20 cellular contexts compared by ENCODE assay signal in genomic region chrX:150763810-150764209, GRCh38.
DNase-seq lines count a peak whose midpoint lies in the region; ATAC-seq and TF ChIP-seq lines count a peak whose summit lies in the region.
"Had no signal": no experiment of that assay in that cellular context is flagged by ENCODE, and none has a peak within 500 bp of the region (broad histone marks: within the 10 kb centered on the region; RNA-seq: fewer than 3 reads in every experiment).

No MANE protein-coding gene starts in this region.

- H3K36me3 ChIP-seq in neural progenitor cell = no peaks in the 10 kb centered on the region

- no peaks in the 10 kb centered on the region for H3K27me3 Mint-ChIP-seq in activated naive CD8-positive, alpha-beta T cell
- no peaks in the 10 kb centered on the region for H3K27me3 Mint-ChIP-seq in activated naive CD8-positive, alpha-beta T cell treated with anti-CD3 and anti-CD28 coated beads, Interleukin-2, amount 50 U/mL, for 24 hours
- H3K27me3 Mint-ChIP-seq in neural progenitor cell (ENCODE audit: insufficient read depth, low read depth) = no peaks in the 10 kb centered on the region
- H3K27me3 Mint-ChIP-seq in CD4-positive, alpha-beta T cell = no peaks in the 10 kb centered on the region
- H3K27me3 Mint-ChIP-seq: B cell; CD4-positive, CD25-positive, alpha-beta regulatory T cell had no signal

- H4K20me1 ChIP-seq in neural progenitor cell (ENCODE audit: low read depth) = no peaks in the 10 kb centered on the region

- no peaks in the 10 kb centered on the region for H3K79me2 ChIP-seq in neural progenitor cell (ENCODE audit: low read depth)

- H2AFZ ChIP-seq in neural progenitor cell (replicated peaks) = no peak overlapping the region

- H3K9me3 ChIP-seq in neural progenitor cell (ENCODE audit: low read depth) = no peaks in the 10 kb centered on the region
- no peaks in the 10 kb centered on the region for H3K9me3 ChIP-seq in CD4-positive, alpha-beta T cell (ENCODE audit: control insufficient read depth, low read length)
- H3K9me3 ChIP-seq: Caco-2 had no signal

- no peaks in the 10 kb centered on the region for H3K9me3 Mint-ChIP-seq in activated naive CD8-positive, alpha-beta T cell (ENCODE audit: low read depth)
- no peaks in the 10 kb centered on the region for H3K9me3 Mint-ChIP-seq in activated naive CD8-positive, alpha-beta T cell treated with anti-CD3 and anti-CD28 coated beads, Interleukin-2, amount 50 U/mL, for 24 hours
- peaks cover 4% of the 10 kb centered on the region for H3K9me3 Mint-ChIP-seq in neural progenitor cell
- no peaks in the 10 kb centered on the region for H3K9me3 Mint-ChIP-seq in CD4-positive, alpha-beta T cell
- H3K9me3 Mint-ChIP-seq: CD4-positive, CD25-positive, alpha-beta regulatory T cell had no signal

- ATAC-seq in activated naive CD8-positive, alpha-beta T cell treated with anti-CD3 and anti-CD28 coated beads, Interleukin-2, amount 50 U/mL, for 24 hours = no peak
- ATAC-seq in CD4-positive, alpha-beta T cell (ENCODE audit: poor library complexity) = no peak
- no peak for ATAC-seq in GM21423 (IDR thresholded peaks at IDR 0.05; ENCODE audit: unreplicated experiment)
- no peak for ATAC-seq in HG02610 (IDR thresholded peaks at IDR 0.05; ENCODE audit: unreplicated experiment)
- ATAC-seq: PC-3 had no signal

- peak overlapping the region; percentile 6 for H3K27ac Mint-ChIP-seq in activated naive CD8-positive, alpha-beta T cell
- no peak overlapping the region for H3K27ac Mint-ChIP-seq in activated naive CD8-positive, alpha-beta T cell treated with anti-CD3 and anti-CD28 coated beads, Interleukin-2, amount 50 U/mL, for 24 hours
- H3K27ac Mint-ChIP-seq in neural progenitor cell = peak overlapping the region; percentile 18
- H3K27ac Mint-ChIP-seq in CD4-positive, alpha-beta T cell = no peak overlapping the region
- H3K27ac Mint-ChIP-seq: B cell; CD4-positive, CD25-positive, alpha-beta regulatory T cell had no signal

- H3F3A ChIP-seq in neural progenitor cell (ENCODE audit: low read depth) = no peaks in the 10 kb centered on the region

- intact Hi-C loops in CD4-positive, alpha-beta T cell (cut with DNase I, micrococcal nuclease) = no loop called here

- POLR2A ChIA-PET in CD4-positive, alpha-beta T cell (lab: Charles Lee) = interaction anchor here (1.3 kb wide), 1 partner anchor 9 kb away, joined by 3 read pairs; no protein-coding TSS in a partner anchor

- peaks cover 5% of the 10 kb centered on the region for H3K4me1 Mint-ChIP-seq in activated naive CD8-positive, alpha-beta T cell (ENCODE audit: low read depth)
- peaks cover 5% of the 10 kb centered on the region for H3K4me1 Mint-ChIP-seq in activated naive CD8-positive, alpha-beta T cell treated with anti-CD3 and anti-CD28 coated beads, Interleukin-2, amount 50 U/mL, for 24 hours
- H3K4me1 Mint-ChIP-seq in neural progenitor cell = peaks cover 11% of the 10 kb centered on the region
- no peaks in the 10 kb centered on the region for H3K4me1 Mint-ChIP-seq in CD4-positive, alpha-beta T cell (ENCODE audit: low read depth)
- H3K4me1 Mint-ChIP-seq: B cell; CD4-positive, CD25-positive, alpha-beta regulatory T cell had no signal

- H3K4me2 ChIP-seq in neural progenitor cell = no peak overlapping the region

- H3K36me3 Mint-ChIP-seq in activated naive CD8-positive, alpha-beta T cell = no peaks in the 10 kb centered on the region
- peaks cover 3% of the 10 kb centered on the region for H3K36me3 Mint-ChIP-seq in activated naive CD8-positive, alpha-beta T cell treated with anti-CD3 and anti-CD28 coated beads, Interleukin-2, amount 50 U/mL, for 24 hours (ENCODE audit: low read depth)
- peaks cover 3% of the 10 kb centered on the region for H3K36me3 Mint-ChIP-seq in neural progenitor cell
- H3K36me3 Mint-ChIP-seq in CD4-positive, alpha-beta T cell (ENCODE audit: low read depth) = peaks cover 16% of the 10 kb centered on the region

- H3K4me3 Mint-ChIP-seq in activated naive CD8-positive, alpha-beta T cell = no peak overlapping the region
- H3K4me3 Mint-ChIP-seq in activated naive CD8-positive, alpha-beta T cell treated with anti-CD3 and anti-CD28 coated beads, Interleukin-2, amount 50 U/mL, for 24 hours = no peak overlapping the region
- no peak overlapping the region for H3K4me3 Mint-ChIP-seq in neural progenitor cell
- H3K4me3 Mint-ChIP-seq in CD4-positive, alpha-beta T cell = no peak overlapping the region
- H3K4me3 Mint-ChIP-seq: B cell; CD4-positive, CD25-positive, alpha-beta regulatory T cell had no signal

- no peak overlapping the region for H3K9ac ChIP-seq in neural progenitor cell

- CTCF ChIA-PET in CD4-positive, alpha-beta T cell (lab: Charles Lee) = interaction anchor here (1.1 kb wide), 1 partner anchor 52 kb away, joined by 3 read pairs; no protein-coding TSS in a partner anchor

- H3K4me1 ChIP-seq in neural progenitor cell = peaks cover 4% of the 10 kb centered on the region
- H3K4me1 ChIP-seq: Caco-2 had no signal

- no peak for DNase-seq in activated naive CD8-positive, alpha-beta T cell treated with anti-CD3 and anti-CD28 coated beads, Interleukin-2, amount 50 U/mL, for 24 hours
- DNase-seq in iPS-NIHi11 (ENCODE audit: low spot score) (peak; percentile 27), neural progenitor cell (ENCODE audit: low spot score) (peak; percentile 54), NCI-H510A (lab: John Stamatoyannopoulos, UW) (no peak)
- no peak for DNase-seq in CD4-positive, alpha-beta T cell
- DNase-seq: Caco-2; CD4-positive, CD25-positive, alpha-beta regulatory T cell; GDM1; KBM-7; NCI-H1105 treated with DMSO at 0.1 percent for 48 hours; NCI-H1694; NCI-H2227 treated with DMSO at 0.1 percent for 48 hours; NCI-H524; PC-3; RPMI8226; SHP77 treated with DMSO at 0.1 percent for 48 hours had no signal

- TF ChIP-seq CTCF in neural progenitor cell (IDR thresholded peaks at IDR 0.05) = no peak
- no peak for TF ChIP-seq CTCF in CD4-positive, alpha-beta T cell (IDR thresholded peaks at IDR 0.05)

- H3K27me3 ChIP-seq in neural progenitor cell = no peaks in the 10 kb centered on the region
- H3K27me3 ChIP-seq in CD4-positive, alpha-beta T cell (ENCODE audit: control insufficient read depth, insufficient read depth, low read length) = no peaks in the 10 kb centered on the region

- no peak overlapping the region for H3K27ac ChIP-seq in neural progenitor cell
- no peak overlapping the region for H3K27ac ChIP-seq in CD4-positive, alpha-beta T cell (ENCODE audit: low read depth, low read length)

- no peak overlapping the region for H3K4me3 ChIP-seq in neural progenitor cell

Comparison
In these comparisons a context has a peak if more than half of its experiments do, and no peak if none do; other contexts are left out.
1. H3K27ac Mint-ChIP-seq: peak in activated naive CD8-positive, alpha-beta T cell (single experiment) and neural progenitor cell (single experiment); none in activated naive CD8-positive, alpha-beta T cell treated with anti-CD3 and anti-CD28 coated beads, Interleukin-2, amount 50 U/mL, for 24 hours (single experiment) and CD4-positive, alpha-beta T cell (single experiment).
2. DNase-seq: peak in iPS-NIHi11 (single experiment) and neural progenitor cell (single experiment); none in activated naive CD8-positive, alpha-beta T cell treated with anti-CD3 and anti-CD28 coated beads, Interleukin-2, amount 50 U/mL, for 24 hours (single experiment), CD4-positive, alpha-beta T cell (0 of 10) and NCI-H510A (single experiment).